In genomic region chr13:113148940-113149503, GRCh38 we compare ENCODE assay signal across 19 cellular contexts. TPM values are rescaled to one million over a fixed set of nuclear protein-coding genes. Genes with fewer than 3 reads are reported as not detected.
A peak's percentile ranks its signal among the peaks of the same experiment; 100 is the strongest.
DNase-seq lines count a peak whose midpoint lies in the region; ATAC-seq, FAIRE-seq and TF ChIP-seq lines count a peak whose summit lies in the region.
"Had no signal": no experiment of that assay in that cellular context is flagged by ENCODE, and none has a peak within 500 bp of the region (broad histone marks: within the 10 kb centered on the region; RNA-seq: fewer than 3 reads in every experiment).

No MANE protein-coding gene starts in this region.

- no peak overlapping the region for H2BK5ac ChIP-seq in H1 (ENCODE audit: low read depth, low read length)

- CTCF ChIA-PET in H1 (lab: Charles Lee; ENCODE audit: partially characterized antibody), result interaction anchor here (0.7 to 3.5 kb wide), 3 partner anchors 20 to 205 kb away, joined by 3 to 14 read pairs (median 3); no protein-coding TSS in a partner anchor

- DNase-seq in right atrium auricular region (ENCODE audit: low spot score) (peak; percentile 56), Right ventricle myocardium superior (no peak), H1 (ENCODE audit: low read depth in 1 of 2, low spot score in 2 of 2) (peak in 1 of 2 experiments; percentile 43), mesenteric fat pad (ENCODE audit: low spot score) (peak; percentile 73), vagina (ENCODE audit: extremely low spot score in 2 of 2) (peak; percentile 84 to 91), frontal cortex (ENCODE audit: low spot score in 2 of 2) (no peak), DMS153 (lab: John Stamatoyannopoulos, UW) (no peak)
- no peak for DNase-seq in activated CD4-positive, CD25-positive, alpha-beta regulatory T cell treated with anti-CD3 and anti-CD28 coated beads, Interleukin-2, amount 50 U/mL, for 72 hours
- DNase-seq: ACHN, COR-L47, DMS53, NCI-H1105 treated with DMSO at 0.1 percent for 48 hours, NCI-H187, NCI-H226, NCI-H524 treated with DMSO at 0.1 percent for 48 hours had no signal

- POLR2A ChIA-PET in H1 (lab: Charles Lee; ENCODE audit: partially characterized antibody), result no interaction called here

- H4K8ac ChIP-seq in H1 (ENCODE audit: extremely low read depth, insufficient read depth, low read length), result no peak overlapping the region

- H3K27me3 ChIP-seq in right atrium auricular region (no peaks in the 10 kb centered on the region), H1 (replicated peaks in 1 of 4; ENCODE audit: control insufficient read depth in 3 of 4, extremely low read depth in 1 of 4, insufficient read depth in 3 of 4, low read length in 3 of 4) (peaks cover 7 to 22% (median 20%) of the 10 kb centered on the region in 4 experiments; a peak in 6 of 7 replicates), vagina (no peaks in the 10 kb centered on the region)

- no peak overlapping the region for H2BK15ac ChIP-seq in H1 (ENCODE audit: low read length)

- H3K4me1 ChIP-seq in right atrium auricular region (peaks cover 0 to 19% of the 10 kb centered on the region in 2 donors), H1 (replicated peaks in 1 of 4; ENCODE audit: control insufficient read depth in 3 of 4, insufficient read depth in 4 of 4, low read length in 3 of 4) (peaks cover 0 to 9% (median 4%) of the 10 kb centered on the region in 4 experiments; a peak in 5 of 7 replicates), vagina (peaks cover 19% of the 10 kb centered on the region)

- no peak overlapping the region for H2BK20ac ChIP-seq in H1 (ENCODE audit: low read length)

- TF ChIP-seq RAD21 in H1 (IDR thresholded peaks at IDR 0.05 in 1 of 2, conservative IDR thresholded peaks at IDR 0.05 in 1 of 2; ENCODE audit: low read depth in 2 of 2, low read length in 2 of 2), result no peak

- no peak for ATAC-seq in Right ventricle myocardium superior (ENCODE audit: poor library complexity)

- no peaks in the 10 kb centered on the region for H3K9me3 ChIP-seq in right atrium auricular region
- no peaks in the 10 kb centered on the region for H3K9me3 ChIP-seq in H1 (ENCODE audit: insufficient read depth in 2 of 2, low read depth in 1 of 2, low read length in 1 of 2)
- H3K9me3 ChIP-seq in vagina, result no peaks in the 10 kb centered on the region
- H3K9me3 ChIP-seq: HAP-1 had no signal

- no peak overlapping the region for H4K91ac ChIP-seq in H1 (replicated peaks; ENCODE audit: insufficient read length, low read length)

- H3K23me2 ChIP-seq in H1 (ENCODE audit: low read depth, low read length), result peaks cover 10% of the 10 kb centered on the region

- no peak overlapping the region for H3K9ac ChIP-seq in H1 (replicated peaks in 1 of 4; ENCODE audit: extremely low read depth in 1 of 4, low read depth in 3 of 4, low read length in 3 of 4)

- H3K27ac ChIP-seq in right atrium auricular region, result no peak overlapping the region
- H3K27ac ChIP-seq in H1 (ENCODE audit: low read depth, low read length), result no peak overlapping the region
- H3K27ac ChIP-seq in vagina, result no peak overlapping the region
- H3K27ac ChIP-seq: HL-60 had no signal

- no peak overlapping the region for H2AFZ ChIP-seq in H1 (ENCODE audit: low read length)

- H3K79me2 ChIP-seq in H1 (ENCODE audit: control insufficient read depth in 1 of 2, insufficient read depth in 2 of 2, low read length in 2 of 2), result no peaks in the 10 kb centered on the region

- no peak for TF ChIP-seq EP300 in H1 (IDR thresholded peaks at IDR 0.05; ENCODE audit: borderline replicate concordance in 1 of 2, low read depth in 2 of 2, low read length in 2 of 2)

- H2BK120ac ChIP-seq in H1 (replicated peaks; ENCODE audit: low read depth, low read length), result no peak overlapping the region

- no peak overlapping the region for H4K5ac ChIP-seq in H1 (ENCODE audit: insufficient read length, low read depth, low read length)

- H3K18ac ChIP-seq in H1 (ENCODE audit: extremely low read depth, low read length), result no peak overlapping the region

- no peak overlapping the region for H2BK12ac ChIP-seq in H1 (ENCODE audit: low read depth, low read length)

- no peak for TF ChIP-seq CTCF in right atrium auricular region (IDR thresholded peaks at IDR 0.05)
- no peak for TF ChIP-seq CTCF in H1 (IDR thresholded peaks at IDR 0.05; ENCODE audit: control extremely low read depth in 1 of 3, insufficient read depth in 1 of 3, low read depth in 1 of 3, low read length in 3 of 3)
- no peak for TF ChIP-seq CTCF in vagina (IDR thresholded peaks at IDR 0.05)

- H3K56ac ChIP-seq in H1 (replicated peaks; ENCODE audit: insufficient read length, low read depth, low read length), result no peak overlapping the region

- H3K4me2 ChIP-seq in H1 (ENCODE audit: insufficient read depth in 1 of 2, low read depth in 2 of 2, low read length in 2 of 2), result no peak overlapping the region

- H2AK5ac ChIP-seq in H1 (ENCODE audit: low read depth, low read length), result peak overlapping the region; percentile 48; the same call in 1 of the 2 replicates

- H3K14ac ChIP-seq in H1 (ENCODE audit: insufficient read length), result no peak overlapping the region

- no peaks in the 10 kb centered on the region for H3K36me3 ChIP-seq in right atrium auricular region
- H3K36me3 ChIP-seq in H1 (ENCODE audit: control insufficient read depth in 2 of 4, insufficient read depth in 4 of 4, low read length in 3 of 4), result no peaks in the 10 kb centered on the region
- no peaks in the 10 kb centered on the region for H3K36me3 ChIP-seq in vagina
- H3K36me3 ChIP-seq: HAP-1 had no signal

- no peak overlapping the region for H3K4me3 ChIP-seq in right atrium auricular region
- no peak overlapping the region for H3K4me3 ChIP-seq in H1 (ENCODE audit: extremely low read depth in 1 of 4, insufficient read depth in 2 of 4, low read depth in 3 of 4, low read length in 4 of 4)
- no peak overlapping the region for H3K4me3 ChIP-seq in vagina
- H3K4me3 ChIP-seq: HAP-1 had no signal

- WGBS in H1 (ENCODE audit: extremely low coverage in 1 of 2, insufficient coverage in 1 of 2, insufficient read length in 1 of 2, insufficient replicate concordance in 2 of 2, low coverage in 1 of 2, low lambda C conversion rate in 2 of 2, missing lambda C conversion rate in 1 of 2), 2 experiments, result 94% methylated on average over 30 of the region's 38 CpGs; no CpG with 5 or more reads in 1 of the 2 experiments

- intact Hi-C loops in Right ventricle myocardium superior (cut with DNase I), result no loop called here
- intact Hi-C loops in vagina (cut with DNase I), result no loop called here

- H3K23ac ChIP-seq in H1 (ENCODE audit: insufficient read length), result no peak overlapping the region

- TF ChIP-seq POLR2A in H1 (IDR thresholded peaks at IDR 0.05; ENCODE audit: control extremely low read depth in 1 of 2, low read depth in 2 of 2, low read length in 2 of 2) (no peak), vagina (IDR thresholded peaks at IDR 0.05) (no peak)

- FAIRE-seq in H1 (lab: Jason Lieb, UNC), result no peak
- no peak for FAIRE-seq in frontal cortex (lab: Jason Lieb, UNC)
- FAIRE-seq: HTR-8/SVneo had no signal

- H3K79me1 ChIP-seq in H1 (ENCODE audit: low read depth, low read length), result no peaks in the 10 kb centered on the region

- no peak overlapping the region for H3K4ac ChIP-seq in H1 (replicated peaks; ENCODE audit: insufficient read length, low read depth, low read length)

- no peaks in the 10 kb centered on the region for H4K20me1 ChIP-seq in H1 (replicated peaks in 1 of 2; ENCODE audit: control insufficient read depth in 1 of 2, insufficient read depth in 2 of 2, low read length in 2 of 2)

RNA-seq across cellular contexts. Expression of gene PROZ, which starts 9.4 kb away (rescaled TPM):
- not detected for total RNA-seq in right atrium auricular region
- not detected for total RNA-seq in Right ventricle myocardium superior
- total RNA-seq in H1 (2021; fragmentation: NEBNext Ultra II Directional; extraction: Animal tissue kit (Norgen Biotek cat#: 25700)), result not detected in 2 replicates
- 0.05 TPM in 1 of 2 replicates, not detected in the other for polyA plus RNA-seq in H1 (2011; rRNA removed)
- 0.05 TPM for polyA plus RNA-seq in H1 (2011; cell fraction: cytosol; rRNA removed)
- 0.68 TPM for polyA plus RNA-seq in H1 (2011; cell fraction: nucleus; rRNA removed)
- 0.50 to 0.68 TPM (median 0.63 TPM) in 3 of 4 replicates, not detected in the other for polyA plus RNA-seq in H1 (2012, experiment 1 of 2)
- 0.12 TPM for polyA plus RNA-seq in H1 (2012, experiment 2 of 2)
- polyA plus RNA-seq in H1 (2013, experiment 1 of 2), result not detected
- not detected for polyA plus RNA-seq in H1 (2013, experiment 2 of 2)
- not detected in 2 replicates for polyA minus RNA-seq in H1 (2011; rRNA and poly(A)+ RNA removed)
- polyA minus RNA-seq in H1 (2011; cell fraction: cytosol; rRNA and poly(A)+ RNA removed), result not detected
- not detected for polyA minus RNA-seq in H1 (2011; cell fraction: nucleus; rRNA and poly(A)+ RNA removed)
- not detected for total RNA-seq in mesenteric fat pad
- not detected for total RNA-seq in vagina
- total RNA-seq in frontal cortex, result not detected
- total RNA-seq: LHCN-M2 had no signal

RNA-seq across cellular contexts. Expression of gene F10, which starts 26.4 kb away (rescaled TPM):
- 10 to 100 TPM; 21.9 to 27.5 TPM for total RNA-seq in right atrium auricular region
- total RNA-seq in Right ventricle myocardium superior, result 4.5 TPM
- 2.0 and 2.3 TPM in 2 replicates for total RNA-seq in H1 (2021; fragmentation: NEBNext Ultra II Directional; extraction: Animal tissue kit (Norgen Biotek cat#: 25700))
- 3.5 and 4.2 TPM in 2 replicates for polyA plus RNA-seq in H1 (2011; rRNA removed)
- 3.9 TPM for polyA plus RNA-seq in H1 (2011; cell fraction: cytosol; rRNA removed)
- polyA plus RNA-seq in H1 (2011; cell fraction: nucleus; rRNA removed), result 3.1 TPM
- 1.9 to 3.5 TPM (median 2.6 TPM) in 4 replicates for polyA plus RNA-seq in H1 (2012, experiment 1 of 2)
- 1.4 TPM for polyA plus RNA-seq in H1 (2012, experiment 2 of 2)
- 2.9 TPM for polyA plus RNA-seq in H1 (2013, experiment 1 of 2)
- polyA plus RNA-seq in H1 (2013, experiment 2 of 2), result 3.4 TPM
- 0.91 and 1.4 TPM in 2 replicates for polyA minus RNA-seq in H1 (2011; rRNA and poly(A)+ RNA removed)
- 0.81 TPM for polyA minus RNA-seq in H1 (2011; cell fraction: cytosol; rRNA and poly(A)+ RNA removed)
- polyA minus RNA-seq in H1 (2011; cell fraction: nucleus; rRNA and poly(A)+ RNA removed), result 1.6 TPM
- total RNA-seq in mesenteric fat pad, result 6.6 TPM
- 16.7 TPM for total RNA-seq in vagina
- total RNA-seq in frontal cortex, result 0.82 TPM

RNA-seq across cellular contexts. Expression of gene F7, which starts 43.4 kb away (rescaled TPM):
- total RNA-seq in right atrium auricular region (under 1 TPM in 1 of 2 donors, not detected in 1; 0.20 TPM), Right ventricle myocardium superior (0.08 TPM), mesenteric fat pad (0.35 TPM), vagina (not detected), frontal cortex (0.82 TPM)
- total RNA-seq in H1 (2021; fragmentation: NEBNext Ultra II Directional; extraction: Animal tissue kit (Norgen Biotek cat#: 25700)), result 0.43 and 0.67 TPM in 2 replicates
- 0.85 and 0.98 TPM in 2 replicates for polyA plus RNA-seq in H1 (2011; rRNA removed)
- polyA plus RNA-seq in H1 (2011; cell fraction: cytosol; rRNA removed), result 0.93 TPM
- polyA plus RNA-seq in H1 (2011; cell fraction: nucleus; rRNA removed), result 4.3 TPM
- polyA plus RNA-seq in H1 (2012, experiment 1 of 2), result 0.39 to 1.4 TPM (median 0.95 TPM) in 4 replicates
- 0.12 TPM for polyA plus RNA-seq in H1 (2012, experiment 2 of 2)
- polyA plus RNA-seq in H1 (2013, experiment 1 of 2), result 0.18 TPM
- polyA plus RNA-seq in H1 (2013, experiment 2 of 2), result 0.18 TPM
- 1.5 and 3.2 TPM in 2 replicates for polyA minus RNA-seq in H1 (2011; rRNA and poly(A)+ RNA removed)
- polyA minus RNA-seq in H1 (2011; cell fraction: cytosol; rRNA and poly(A)+ RNA removed), result not detected
- 2.6 TPM for polyA minus RNA-seq in H1 (2011; cell fraction: nucleus; rRNA and poly(A)+ RNA removed)
- total RNA-seq: LHCN-M2 had no signal

RNA-seq across cellular contexts. Expression of gene PCID2, which starts 59.4 kb away (rescaled TPM):
- total RNA-seq in right atrium auricular region (10 to 100 TPM; 34.8 to 44.4 TPM), Right ventricle myocardium superior (54.4 TPM), mesenteric fat pad (37.4 TPM), vagina (44.9 TPM), frontal cortex (48.5 TPM)
- 72.8 and 75.1 TPM in 2 replicates for total RNA-seq in H1 (2021; fragmentation: NEBNext Ultra II Directional; extraction: Animal tissue kit (Norgen Biotek cat#: 25700))
- 53.8 and 72.4 TPM in 2 replicates for polyA plus RNA-seq in H1 (2011; rRNA removed)
- 93.3 TPM for polyA plus RNA-seq in H1 (2011; cell fraction: cytosol; rRNA removed)
- polyA plus RNA-seq in H1 (2011; cell fraction: nucleus; rRNA removed), result 68.1 TPM
- polyA plus RNA-seq in H1 (2012, experiment 1 of 2), result 64.7 to 89.2 TPM (median 76.4 TPM) in 4 replicates
- polyA plus RNA-seq in H1 (2012, experiment 2 of 2), result 14.9 TPM
- 55.6 TPM for polyA plus RNA-seq in H1 (2013, experiment 1 of 2)
- 51.0 TPM for polyA plus RNA-seq in H1 (2013, experiment 2 of 2)
- polyA minus RNA-seq in H1 (2011; rRNA and poly(A)+ RNA removed), result 82.6 and 138 TPM in 2 replicates
- polyA minus RNA-seq in H1 (2011; cell fraction: cytosol; rRNA and poly(A)+ RNA removed), result 46.4 TPM
- 79.3 TPM for polyA minus RNA-seq in H1 (2011; cell fraction: nucleus; rRNA and poly(A)+ RNA removed)

Comparison
In these comparisons a context has a peak if more than half of its experiments do, and no peak if none do; other contexts are left out.
1. DNase-seq: peak in right atrium auricular region (single experiment), mesenteric fat pad (single experiment) and vagina (2 of 2); none in Right ventricle myocardium superior (single experiment), activated CD4-positive, CD25-positive, alpha-beta regulatory T cell treated with anti-CD3 and anti-CD28 coated beads, Interleukin-2, amount 50 U/mL, for 72 hours (single experiment), frontal cortex (0 of 2) and DMS153 (single experiment).